ENCODE assay signal across 8 cellular contexts in the genomic region with DNA sequence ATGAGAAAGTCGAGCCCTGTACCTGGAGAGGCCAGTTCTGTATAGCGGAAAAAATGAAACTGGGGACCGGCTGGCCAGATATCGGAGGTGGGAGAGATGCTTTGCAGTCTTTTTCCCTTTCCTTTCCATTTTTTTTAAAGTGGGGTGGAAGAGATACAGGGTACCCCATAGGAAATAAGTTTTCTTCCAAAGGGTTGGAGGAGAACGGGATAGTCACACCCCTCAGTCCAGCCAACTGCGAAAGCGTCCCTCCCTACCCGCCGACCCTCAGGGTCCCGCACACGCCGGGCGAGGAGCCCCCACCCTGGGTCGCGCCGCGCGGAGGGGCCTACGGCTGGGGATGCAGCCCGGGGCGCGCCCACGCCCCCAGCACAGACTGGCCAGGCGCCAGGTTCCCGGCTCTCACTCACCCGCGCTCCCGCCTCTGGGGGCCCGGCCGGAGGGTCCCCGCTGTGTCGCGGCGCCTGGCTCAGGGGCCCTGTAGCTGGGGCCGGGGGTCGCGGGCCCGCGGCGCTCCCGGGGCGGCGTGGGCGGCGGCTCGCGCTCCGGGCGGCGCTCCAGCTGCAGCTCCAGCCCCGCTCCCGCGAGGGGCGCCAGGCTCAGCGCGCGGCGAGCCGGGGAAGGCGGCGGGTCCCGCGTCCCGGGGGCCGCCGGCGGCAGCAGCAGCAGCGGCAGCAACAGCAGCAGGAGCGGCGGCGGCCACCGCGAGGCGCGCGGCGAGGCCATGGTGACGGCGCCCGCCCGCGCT. TPM values are rescaled to one million over a fixed set of nuclear protein-coding genes. Genes with fewer than 3 reads are reported as not detected.
DNase-seq lines count a peak whose midpoint lies in the region; ATAC-seq and TF ChIP-seq lines count a peak whose summit lies in the region.

No MANE protein-coding gene starts in this region.

- peaks cover 6% of the 10 kb centered on the region for H3K27me3 Mint-ChIP-seq in central memory CD8-positive, alpha-beta T cell

- H2BK15ac ChIP-seq in mesenchymal stem cell (ENCODE audit: low read depth, poor library complexity, severe bottlenecking): peak overlapping the region; percentile 83

- peaks cover 11% of the 10 kb centered on the region for H3K36me3 Mint-ChIP-seq in central memory CD8-positive, alpha-beta T cell (ENCODE audit: insufficient read depth)

- H3K18ac ChIP-seq in mesenchymal stem cell (ENCODE audit: low read depth in 1 of 2, low read length in 2 of 2): peak overlapping the region; percentile 88 to 90

- peak overlapping the region; percentile 64 for H4K8ac ChIP-seq in mesenchymal stem cell (ENCODE audit: low read length)

- peak overlapping the region in 1 of 2 experiments; percentile 34 for H3K23ac ChIP-seq in mesenchymal stem cell (ENCODE audit: low read length in 2 of 2)

- TF ChIP-seq CTCF in RWPE2 (IDR thresholded peaks at IDR 0.05; ENCODE audit: poor library complexity, severe bottlenecking): peak; percentile 14
- TF ChIP-seq CTCF in tibial artery (IDR thresholded peaks at IDR 0.05): no peak

- peak; percentile 49 for DNase-seq in NCI-H748 (lab: John Stamatoyannopoulos, UW; ENCODE audit: unreplicated experiment)
- no peak for DNase-seq in NCI-H748 treated with DMSO at 0.1 percent for 48 hours (lab: John Stamatoyannopoulos, UW)
- DNase-seq in RWPE2 (ENCODE audit: low spot score): no peak
- DNase-seq in central memory CD8-positive, alpha-beta T cell (ENCODE audit: low spot score in 2 of 2): no peak
- DNase-seq in mesenchymal stem cell: no peak
- no peak for DNase-seq in tibial artery
- DNase-seq in medulla oblongata (ENCODE audit: extremely low spot score): no peak

- WGBS in mesenchymal stem cell: under 1% methylated on average over 57 of the region's 82 CpGs

- H3K4me1 ChIP-seq in RWPE2 (ENCODE audit: insufficient read depth, poor library complexity, severe bottlenecking) (peaks cover 51% of the 10 kb centered on the region), mesenchymal stem cell (ENCODE audit: control insufficient read depth, insufficient read depth, low read depth, low read length) (peaks cover 21% of the 10 kb centered on the region), tibial artery (peaks cover 0 to 62% (median 38%) of the 10 kb centered on the region in 4 donors)

- peak overlapping the region; percentile 54 for H2BK5ac ChIP-seq in mesenchymal stem cell (ENCODE audit: low read depth, low read length, poor library complexity, severe bottlenecking)

- H3K9ac ChIP-seq in mesenchymal stem cell (ENCODE audit: low read length): peak overlapping the region; percentile 98

- H4K91ac ChIP-seq in mesenchymal stem cell (ENCODE audit: low read length): peak overlapping the region; percentile 70

- peak overlapping the region; percentile 79 for H3K27ac ChIP-seq in RWPE2 (ENCODE audit: poor library complexity, severe bottlenecking)
- H3K27ac ChIP-seq in mesenchymal stem cell (ENCODE audit: low read length, poor library complexity, severe bottlenecking): peak overlapping the region; percentile 19
- H3K27ac ChIP-seq in tibial artery: peak overlapping the region; percentile 96

- H3K27me3 ChIP-seq in RWPE2 (ENCODE audit: insufficient read depth, poor library complexity, severe bottlenecking): no peaks in the 10 kb centered on the region
- H3K27me3 ChIP-seq in mesenchymal stem cell (ENCODE audit: control insufficient read depth in 1 of 2, insufficient read depth in 1 of 2, low read length in 2 of 2): no peaks in the 10 kb centered on the region
- no peaks in the 10 kb centered on the region for H3K27me3 ChIP-seq in tibial artery

- intact Hi-C loops in tibial artery (cut with DNase I; ENCODE audit: low total_unique reads): loop anchor here (10.0 kb wide), 2 partner anchors 89 to 271 kb away; no protein-coding TSS in a partner anchor

- no peaks in the 10 kb centered on the region for H3K9me3 ChIP-seq in RWPE2 (ENCODE audit: severe bottlenecking)
- no peaks in the 10 kb centered on the region for H3K9me3 ChIP-seq in mesenchymal stem cell (ENCODE audit: control insufficient read depth, low read length)
- H3K9me3 ChIP-seq in tibial artery: no peaks in the 10 kb centered on the region

- H2BK120ac ChIP-seq in mesenchymal stem cell (ENCODE audit: low read depth, low read length): peak overlapping the region; percentile 67

- no peak overlapping the region for H2AK5ac ChIP-seq in mesenchymal stem cell (ENCODE audit: low read length, severe bottlenecking)

- peak overlapping the region in 1 of 2 experiments; percentile 69 for H3K14ac ChIP-seq in mesenchymal stem cell (ENCODE audit: low read length in 2 of 2)

- H3K4ac ChIP-seq in mesenchymal stem cell (ENCODE audit: low read depth in 1 of 2, low read length in 2 of 2): peak overlapping the region; percentile 27 to 42

- H3K4me2 ChIP-seq in mesenchymal stem cell (ENCODE audit: low read length, poor library complexity, severe bottlenecking): peak overlapping the region; percentile 34

- peaks cover 46% of the 10 kb centered on the region for H3K4me1 Mint-ChIP-seq in central memory CD8-positive, alpha-beta T cell

- H3K79me1 ChIP-seq in mesenchymal stem cell (replicated peaks; ENCODE audit: low read length, poor library complexity, severe bottlenecking): peaks cover 1% of the 10 kb centered on the region

- H3K9me3 Mint-ChIP-seq in central memory CD8-positive, alpha-beta T cell: no peaks in the 10 kb centered on the region

- H2AFZ ChIP-seq in mesenchymal stem cell (ENCODE audit: low read depth, low read length): no peak overlapping the region

- peak overlapping the region; percentile 99 for H3K4me3 Mint-ChIP-seq in central memory CD8-positive, alpha-beta T cell

- peak overlapping the region; percentile 86 for H3K4me3 ChIP-seq in RWPE2 (ENCODE audit: severe bottlenecking)
- H3K4me3 ChIP-seq in mesenchymal stem cell (ENCODE audit: insufficient read depth in 1 of 2, low read depth in 1 of 2, low read length in 2 of 2): peak overlapping the region; percentile 84 to 94
- H3K4me3 ChIP-seq in tibial artery: peak overlapping the region; percentile 83 to 89

- H3K27ac Mint-ChIP-seq in central memory CD8-positive, alpha-beta T cell (ENCODE audit: low read depth): peak overlapping the region; percentile 80

- ATAC-seq in HG02840 (IDR thresholded peaks at IDR 0.05; ENCODE audit: low FRiP score, unreplicated experiment) (peak; percentile 17), RWPE2 (ENCODE audit: low read depth) (no peak; the same call in 1 of the 3 replicates)
- ATAC-seq in central memory CD8-positive, alpha-beta T cell (replicated peaks; ENCODE audit: extremely low read depth, poor library complexity, severe bottlenecking): peak; percentile 5

- H3K36me3 ChIP-seq in RWPE2 (ENCODE audit: low read depth) (peaks cover 9% of the 10 kb centered on the region; the same call in 1 of the 2 replicates), mesenchymal stem cell (ENCODE audit: control insufficient read depth in 1 of 2, insufficient read depth in 2 of 2, low read depth in 1 of 2, low read length in 2 of 2) (peaks cover 0 to 17% of the 10 kb centered on the region in 2 experiments), tibial artery (no peaks in the 10 kb centered on the region)

- peak overlapping the region in 1 of 2 experiments; percentile 45 for H2BK12ac ChIP-seq in mesenchymal stem cell (ENCODE audit: low read length in 2 of 2)

RNA-seq across cellular contexts. Expression of a gene that starts 0.5 kb away (rescaled TPM):
- 134 TPM for polyA plus RNA-seq in mesenchymal stem cell (2013, experiment 1 of 2)
- 130 TPM for polyA plus RNA-seq in mesenchymal stem cell (2013, experiment 2 of 2)

Comparison
In these comparisons a context has a peak if more than half of its experiments do, and no peak if none do; other contexts are left out.
1. H3K27ac ChIP-seq: peak in every context shown above with its lines; median percentile 96 in tibial artery; 79 in RWPE2; 19 in mesenchymal stem cell.